Comparison of ENCODE assay signal across 1 cellular context in genomic region chr18:9871244-9871746, GRCh38.
TF ChIP-seq lines count a peak whose summit lies in the region.

No MANE protein-coding gene starts in this region.

TF ChIP-seq in K562, 482 proteins besides CTCF, POLR2A, EP300 and RAD21:
- no peak for TF ChIP-seq BCLAF1 (IDR thresholded peaks at IDR 0.05; ENCODE audit: borderline replicate concordance in 1 of 2, control insufficient read depth in 1 of 2, low read depth in 2 of 2, low read length in 1 of 2)
- no peak for TF ChIP-seq HCFC1 (IDR thresholded peaks at IDR 0.05; ENCODE audit: low read depth, low read length)
- peak; percentile 84 for TF ChIP-seq ZNF311 (CRISPR knock-in tag; IDR thresholded peaks at IDR 0.05)
- no peak for TF ChIP-seq SOX6 (IDR thresholded peaks at IDR 0.05)
- TF ChIP-seq ZNF639 (CRISPR knock-in tag; conservative IDR thresholded peaks at IDR 0.05 in 1 of 2, IDR thresholded peaks at IDR 0.05 in 1 of 2): peak in 1 of 2 experiments; percentile 49; a peak in 1 of 4 replicates
- TF ChIP-seq ZNF583 (CRISPR knock-in tag; IDR thresholded peaks at IDR 0.05): peak; percentile 39; the same call in 1 of the 2 replicates
- no peak for TF ChIP-seq E2F5 (CRISPR knock-in tag; IDR thresholded peaks at IDR 0.05)
- TF ChIP-seq NR2C1 (IDR thresholded peaks at IDR 0.05): no peak
- peak; percentile 61 for TF ChIP-seq NR2C1 (tag; IDR thresholded peaks at IDR 0.05)
- TF ChIP-seq ERF (CRISPR knock-in tag; IDR thresholded peaks at IDR 0.05): 0 out of 2 replicates have a peak, but pooled peaks have one; percentile 39
- TF ChIP-seq CREB3 (tag; conservative IDR thresholded peaks at IDR 0.05; ENCODE audit: low read depth): peak; percentile 59; the same call in 1 of the 2 replicates
- peak in 1 of 3 experiments; percentile 7 for TF ChIP-seq YY1 (IDR thresholded peaks at IDR 0.05; ENCODE audit: borderline replicate concordance in 1 of 3, control insufficient read depth in 1 of 3, extremely low read depth in 1 of 3, insufficient read depth in 3 of 3, insufficient read length in 1 of 3, insufficient replicate concordance in 2 of 3, low read depth in 1 of 3, low read length in 2 of 3)
- peak; percentile 51 for TF ChIP-seq SMAD4 (CRISPR knock-in tag; conservative IDR thresholded peaks at IDR 0.05)
- no peak for TF ChIP-seq ZFX (CRISPR knock-in tag; IDR thresholded peaks at IDR 0.05)
- TF ChIP-seq ZC3H11A (IDR thresholded peaks at IDR 0.05; ENCODE audit: low read depth, low read length): no peak
- TF ChIP-seq STAT5B (CRISPR knock-in tag; IDR thresholded peaks at IDR 0.05): no peak
- no peak for TF ChIP-seq C11orf30 (IDR thresholded peaks at IDR 0.05; ENCODE audit: low read depth)
- no peak for TF ChIP-seq GATAD2A (IDR thresholded peaks at IDR 0.05)
- 0 out of 2 replicates have a peak, but pooled peaks have one; percentile 40 for TF ChIP-seq PTRF (tag; IDR thresholded peaks at IDR 0.05)
- no peak for TF ChIP-seq NR4A1 (CRISPR knock-in tag; IDR thresholded peaks at IDR 0.05)
- TF ChIP-seq NR4A1 (tag; IDR thresholded peaks at IDR 0.05): peak; percentile 18; the same call in 1 of the 2 replicates
- TF ChIP-seq RBBP5 (IDR thresholded peaks at IDR 0.05; ENCODE audit: borderline replicate concordance, insufficient read depth, low read length, poor library complexity, severe bottlenecking): peak; percentile 35
- TF ChIP-seq CXXC5 (CRISPR knock-in tag; IDR thresholded peaks at IDR 0.05): peak; percentile 40
- TF ChIP-seq ARHGAP35 (IDR thresholded peaks at IDR 0.05; ENCODE audit: partially characterized antibody): no peak
- TF ChIP-seq RREB1 (CRISPR knock-in tag; IDR thresholded peaks at IDR 0.05): no peak
- peak; percentile 35; the same call in 1 of the 2 replicates for TF ChIP-seq PTTG1 (tag; IDR thresholded peaks at IDR 0.05; ENCODE audit: low read depth)
- 0 out of 4 replicates have a peak, but pooled peaks of 1 of the 2 experiments have one; percentile 31 for TF ChIP-seq MAZ (CRISPR knock-in tag; conservative IDR thresholded peaks at IDR 0.05 in 1 of 2, IDR thresholded peaks at IDR 0.05 in 1 of 2)
- TF ChIP-seq ZHX1 (conservative IDR thresholded peaks at IDR 0.05; ENCODE audit: low read length): no peak
- TF ChIP-seq ATF1 (CRISPR knock-in tag; IDR thresholded peaks at IDR 0.05): no peak
- 0 out of 2 replicates have a peak, but pooled peaks have one; percentile 7 for TF ChIP-seq ATF1 (tag; IDR thresholded peaks at IDR 0.05)
- no peak for TF ChIP-seq MEIS2 (IDR thresholded peaks at IDR 0.05; ENCODE audit: partially characterized antibody)
